ENCODE assay signal across 8 cellular contexts in genomic region chr17:82097187-82097918, GRCh38. TPM values are rescaled to one million over a fixed set of nuclear protein-coding genes. Genes with fewer than 3 reads are reported as not detected.
A peak's percentile ranks its signal among the peaks of the same experiment; 100 is the strongest.
DNase-seq lines count a peak whose midpoint lies in the region; ATAC-seq and TF ChIP-seq lines count a peak whose summit lies in the region.

No MANE protein-coding gene starts in this region.

- intact Hi-C loops in uterus (cut with DNase I; ENCODE audit: low total_unique reads) = no loop called here

- TF ChIP-seq CTCF in GM12864 (IDR thresholded peaks at IDR 0.05; ENCODE audit: low read depth, low read length, missing control alignments) (no peak), WERI-Rb-1 (IDR thresholded peaks at IDR 0.05; ENCODE audit: low read depth, low read length) (no peak), uterus (IDR thresholded peaks at IDR 0.05) (no peak)

- H3K4me3 ChIP-seq in GM12864 (ENCODE audit: low read depth, low read length) (peak overlapping the region; percentile 88), WERI-Rb-1 (ENCODE audit: low read depth, low read length) (peak overlapping the region; percentile 73), mucosa of stomach (ENCODE audit: low read length) (peak overlapping the region; percentile 18), uterus (peak overlapping the region; percentile 50 to 80)

- H3K36me3 ChIP-seq in WERI-Rb-1 = peaks cover 57% of the 10 kb centered on the region
- H3K36me3 ChIP-seq in mucosa of stomach (ENCODE audit: control insufficient read depth, insufficient read depth, low read length) = peaks cover 5% of the 10 kb centered on the region
- no peaks in the 10 kb centered on the region for H3K36me3 ChIP-seq in uterus

- H3K9ac ChIP-seq in mucosa of stomach (ENCODE audit: low read length) = peak overlapping the region; percentile 74

- H3K9me3 ChIP-seq in WERI-Rb-1 (ENCODE audit: severe bottlenecking) = peaks cover 2% of the 10 kb centered on the region
- H3K9me3 ChIP-seq in mucosa of stomach (ENCODE audit: control insufficient read depth, low read length) = no peaks in the 10 kb centered on the region
- no peaks in the 10 kb centered on the region for H3K9me3 ChIP-seq in uterus

- H3K27ac ChIP-seq in WERI-Rb-1 (peak overlapping the region; percentile 97), uterus (peak overlapping the region; percentile 86 to 95)

- ATAC-seq in HG03521 (IDR thresholded peaks at IDR 0.05; ENCODE audit: unreplicated experiment) = peak; percentile 3

- peak; percentile 34 for DNase-seq in A172 (ENCODE audit: low spot score)
- no peak for DNase-seq in GM12864 (ENCODE audit: low read depth)
- DNase-seq in WERI-Rb-1 = peak; percentile 82
- peak; percentile 79 for DNase-seq in epidermal melanocyte (ENCODE audit: insufficient read length, low spot score)
- peak; percentile 39 to 50 for DNase-seq in uterus
- DNase-seq in amniotic stem cell (lab: John Stamatoyannopoulos, UW) = no peak

- peak in 1 of 2 donors; percentile 30 for TF ChIP-seq POLR2A in uterus (IDR thresholded peaks at IDR 0.05)

- peaks cover 47% of the 10 kb centered on the region for H3K4me1 ChIP-seq in mucosa of stomach (ENCODE audit: control insufficient read depth, insufficient read depth, low read length)
- peaks cover 0 to 12% of the 10 kb centered on the region in 2 donors for H3K4me1 ChIP-seq in uterus

- no peaks in the 10 kb centered on the region for H3K27me3 ChIP-seq in WERI-Rb-1 (ENCODE audit: insufficient read depth, low read depth, severe bottlenecking)
- H3K27me3 ChIP-seq in mucosa of stomach (ENCODE audit: control insufficient read depth, insufficient read depth, low read length) = no peaks in the 10 kb centered on the region
- no peaks in the 10 kb centered on the region for H3K27me3 ChIP-seq in uterus

RNA-seq across cellular contexts. Expression of gene FASN, which starts 0.7 kb away (rescaled TPM):
- 89.9 and 133 TPM in 2 replicates for total RNA-seq in A172 (2014; rRNA removed; shearing (Covaris generic))
- total RNA-seq in uterus = 10 to 100 TPM in 2 of 4 donors, 1 to 10 TPM in 2; 5.3 to 59.4 (median 23.4) TPM

RNA-seq across cellular contexts. Expression of gene DUS1L, which starts 31.7 kb away (rescaled TPM):
- 107 and 165 TPM in 2 replicates for total RNA-seq in A172 (2014; rRNA removed; shearing (Covaris generic))
- 10 to 100 TPM; 30.2 to 70.6 (median 46.5) TPM for total RNA-seq in uterus

RNA-seq across cellular contexts. Expression of gene GPS1, which starts 45.7 kb away (rescaled TPM):
- total RNA-seq in A172 (2014; rRNA removed; shearing (Covaris generic)) = 185 and 187 TPM in 2 replicates
- total RNA-seq in uterus = 100 to 1,000 TPM in 1 of 4 donors, 10 to 100 TPM in 3; 76.0 to 326 (median 85.6) TPM

RNA-seq across cellular contexts. Expression of gene RFNG, which starts 45.7 kb away (rescaled TPM):
- total RNA-seq in A172 (2014; rRNA removed; shearing (Covaris generic)) = 42.8 and 50.1 TPM in 2 replicates
- total RNA-seq in uterus = 10 to 100 TPM; 11.8 to 33.7 (median 23.3) TPM

RNA-seq across cellular contexts. Expression of gene DCXR, which starts 59.9 kb away (rescaled TPM):
- 104 and 113 TPM in 2 replicates for total RNA-seq in A172 (2014; rRNA removed; shearing (Covaris generic))
- total RNA-seq in uterus = 100 to 1,000 TPM in 1 of 4 donors, 10 to 100 TPM in 3; 23.8 to 125 (median 67.5) TPM

Comparison
In these comparisons a context has a peak if more than half of its experiments do, and no peak if none do; other contexts are left out.
1. DNase-seq: peak in A172 (single experiment), WERI-Rb-1 (single experiment), epidermal melanocyte (single experiment) and uterus (2 of 2); none in GM12864 (single experiment) and amniotic stem cell (single experiment).
2. H3K4me3 ChIP-seq: peak in every context shown above with its lines; median percentile 88 in GM12864; 73 in WERI-Rb-1; 65 in uterus; 18 in mucosa of stomach.